Comparison of ENCODE assay signal across 8 cellular contexts in the genomic region with DNA sequence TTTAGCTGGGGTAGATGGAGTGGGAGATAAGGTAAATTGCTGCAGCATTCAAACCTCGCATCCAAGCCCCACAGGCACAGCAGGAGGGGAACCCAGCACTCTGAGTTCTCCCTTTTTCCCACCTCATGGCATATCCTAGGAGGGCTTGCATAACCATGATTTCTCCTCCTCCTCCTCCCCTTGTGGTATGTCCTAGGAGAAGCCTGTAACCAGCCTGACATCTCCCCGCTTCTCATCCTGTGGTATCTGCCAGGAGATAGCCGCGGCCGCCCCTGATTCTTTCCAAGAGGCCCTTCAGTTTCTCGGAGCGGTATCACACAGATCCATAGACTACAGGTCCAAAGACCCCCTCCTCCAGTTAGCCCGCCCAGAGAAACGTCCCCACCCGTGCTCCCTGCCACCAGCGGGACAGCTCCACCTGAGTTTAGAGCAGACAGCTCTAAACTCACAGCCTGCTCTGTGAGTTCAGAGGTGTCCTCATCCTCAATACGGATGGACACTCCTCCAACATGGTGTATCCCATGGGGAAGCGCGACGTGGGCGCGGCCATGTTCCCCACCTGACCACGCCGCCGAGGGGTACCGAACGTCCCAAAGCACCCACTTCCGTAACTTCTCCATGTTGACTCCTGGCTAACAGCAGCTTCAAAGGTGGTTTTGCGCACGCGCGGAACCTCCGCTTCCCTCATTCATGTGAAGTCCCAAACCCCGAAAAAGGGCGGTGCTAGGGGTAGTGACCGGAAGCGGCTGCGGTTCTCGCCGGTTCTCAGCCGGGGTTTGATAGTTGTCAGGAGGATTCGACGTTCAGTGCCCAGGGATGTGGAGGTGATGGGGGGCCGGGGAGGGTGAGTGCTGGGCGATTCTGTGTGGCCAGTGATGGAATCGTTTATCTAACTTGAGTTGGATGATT. TPM values are rescaled to one million over a fixed set of nuclear protein-coding genes. Genes with fewer than 3 reads are reported as not detected.
DNase-seq lines count a peak whose midpoint lies in the region; ATAC-seq and TF ChIP-seq lines count a peak whose summit lies in the region.

ZNF81 (plus strand) TSS at position 739 of the 909 bp plus-strand sequence. CDS start 9,366 bp downstream, outside the sequence.

- TF ChIP-seq CTCF in GM12875 (IDR thresholded peaks at IDR 0.05; ENCODE audit: borderline replicate concordance, insufficient read depth, low read depth, low read length) (no peak), SU-DHL-6 (IDR thresholded peaks at IDR 0.05; ENCODE audit: insufficient read depth, low read length, poor library complexity, severe bottlenecking) (no peak), ovary (IDR thresholded peaks at IDR 0.05) (no peak), thyroid gland (IDR thresholded peaks at IDR 0.05) (no peak)

- TF ChIP-seq EP300 in ovary (IDR thresholded peaks at IDR 0.05) = no peak

- H3K36me3 ChIP-seq in SU-DHL-6 (ENCODE audit: low read length) = no peaks in the 10 kb centered on the region
- no peaks in the 10 kb centered on the region for H3K36me3 ChIP-seq in ovary
- no peaks in the 10 kb centered on the region for H3K36me3 ChIP-seq in thyroid gland

- H3K9me2 ChIP-seq in SU-DHL-6 (replicated peaks; ENCODE audit: insufficient read depth, low read length) = no peaks in the 10 kb centered on the region

- H3K4me2 ChIP-seq in SU-DHL-6 (ENCODE audit: low read depth, low read length, poor library complexity, severe bottlenecking) = peak within 1 kb of the TSS; percentile 98

- WGBS in ovary, 3 donors = 24 to 38% (median 35%) methylated on average over 41 of the region's 41 CpGs
- 0 to 1% methylated on average over 5 to 19 of the region's 41 CpGs for WGBS in thyroid gland, 2 donors

- peak; percentile 93 to 100 (median 98) for DNase-seq in NCI-H1417 (lab: John Stamatoyannopoulos, UW)
- DNase-seq in activated naive CD8-positive, alpha-beta T cell treated with anti-CD3 and anti-CD28 coated beads, Interleukin-2, amount 50 U/mL, for 16 hours (ENCODE audit: low read depth, low spot score) = peak; percentile 71
- peak; percentile 96 for DNase-seq in Right ventricle myocardium inferior (ENCODE audit: missing footprints)
- DNase-seq in ovary = peak; percentile 95 to 97 (median 95)
- DNase-seq in thyroid gland = peak; percentile 97

- peak within 1 kb of the TSS; percentile 91 for H2AFZ ChIP-seq in SU-DHL-6 (ENCODE audit: low read depth, low read length, severe bottlenecking)

- H3K4me3 ChIP-seq in GM12875 (ENCODE audit: low read depth, low read length) (peak within 1 kb of the TSS; percentile 57), SU-DHL-6 (ENCODE audit: insufficient read depth, low read length, poor library complexity, severe bottlenecking) (peak within 1 kb of the TSS; percentile 88), ovary (peak within 1 kb of the TSS; percentile 48), thyroid gland (replicated peaks in 1 of 3) (peak within 1 kb of the TSS in 2 of 3 donors; percentile 21 to 42)

- H3K9me3 ChIP-seq in SU-DHL-6 (ENCODE audit: insufficient read depth, low read length) (no peaks in the 10 kb centered on the region), ovary (no peaks in the 10 kb centered on the region), thyroid gland (no peaks in the 10 kb centered on the region)

- H3K79me2 ChIP-seq in SU-DHL-6 (ENCODE audit: insufficient read depth, low read length) = peaks cover 29% of the 10 kb centered on the region

- intact Hi-C loops in Right ventricle myocardium inferior (cut with DNase I) = loop anchor here (5.0 to 10.0 kb wide), 2 partner anchors 182 to 191 kb away; partner anchors contain the start of genes ELK1 and UXT
- intact Hi-C loops in ovary (cut with DNase I) = no loop called here
- intact Hi-C loops in thyroid gland (cut with DNase I) = loop anchor here (10.0 kb wide), 1 partner anchor 188 kb away; no protein-coding TSS in a partner anchor

- peak within 1 kb of the TSS; percentile 77 for H3K9ac ChIP-seq in SU-DHL-6 (ENCODE audit: low read length)

- H3K27me3 ChIP-seq in SU-DHL-6 (ENCODE audit: low read length) (no peaks in the 10 kb centered on the region), ovary (no peaks in the 10 kb centered on the region), thyroid gland (no peaks in the 10 kb centered on the region)

- H3K27ac ChIP-seq in SU-DHL-6 (ENCODE audit: low read depth, low read length) = peak within 1 kb of the TSS; percentile 53
- peak within 1 kb of the TSS in 1 of 2 donors; percentile 58 for H3K27ac ChIP-seq in ovary
- peak within 1 kb of the TSS in 2 of 3 donors; percentile 32 to 60 for H3K27ac ChIP-seq in thyroid gland

- H3K4me1 ChIP-seq in ovary (ENCODE audit: insufficient read depth) (no peaks in the 10 kb centered on the region), thyroid gland (no peaks in the 10 kb centered on the region)

- H4K20me1 ChIP-seq in SU-DHL-6 (ENCODE audit: low read depth, low read length) = no peaks in the 10 kb centered on the region

- ATAC-seq in HG02763 (IDR thresholded peaks at IDR 0.05; ENCODE audit: unreplicated experiment) (peak; percentile 91), Right ventricle myocardium inferior (peak; percentile 100)

- no peaks in the 10 kb centered on the region; the same call in 1 of the 2 replicates for H3F3A ChIP-seq in SU-DHL-6 (ENCODE audit: insufficient read depth)

- no peak for TF ChIP-seq POLR2A in ovary (IDR thresholded peaks at IDR 0.05)
- TF ChIP-seq POLR2A in thyroid gland (IDR thresholded peaks at IDR 0.05) = peak in 1 of 2 donors; percentile 64

RNA-seq across cellular contexts. Expression of gene ZNF81, which starts in this region (rescaled TPM):
- total RNA-seq in Right ventricle myocardium inferior (5.0 TPM), ovary (10 to 100 TPM in 4 of 7 donors, 1 to 10 TPM in 3; 4.1 to 13.9 (median 10.0) TPM), thyroid gland (10 to 100 TPM in 3 of 4 donors, 1 to 10 TPM in 1; 7.1 to 17.8 (median 12.2) TPM)
- polyA plus RNA-seq in ovary = 1 to 10 TPM; 1.5 to 3.6 TPM

Comparison
In these comparisons a context has a peak if more than half of its experiments do, and no peak if none do; other contexts are left out.
1. H3K4me3 ChIP-seq: peak in every context shown above with its lines; median percentile 88 in SU-DHL-6; 57 in GM12875; 48 in ovary; 32 in thyroid gland.
2. intact Hi-C loops: an anchor here in Right ventricle myocardium inferior (5.0 to 10.0 kb wide) and thyroid gland (10.0 kb wide); none called in ovary.